8 cellular contexts compared by ENCODE assay signal in genomic region chr2:88961323-88961722, GRCh38.
DNase-seq lines count a peak whose midpoint lies in the region; TF ChIP-seq lines count a peak whose summit lies in the region.
"Not testable (repeated sequence)": the region's sequence is repeated elsewhere in the genome, so short reads cannot be mapped to it uniquely, and the experiment has no call there.

No MANE protein-coding gene starts in this region.

- H3K36me3 Mint-ChIP-seq in MCF 10A (ENCODE audit: insufficient read depth, unreplicated experiment); glutamatergic neuron (ENCODE audit: unreplicated experiment); osteocyte (ENCODE audit: unreplicated experiment): not testable (repeated sequence)

- not testable (repeated sequence) for H3K9me3 Mint-ChIP-seq in MCF 10A (ENCODE audit: unreplicated experiment); glutamatergic neuron (ENCODE audit: unreplicated experiment); osteocyte (ENCODE audit: unreplicated experiment)

- intact Hi-C loops in MCF 10A (cut with micrococcal nuclease): not testable (repeated sequence)

- not testable (repeated sequence) for DNase-seq in BE2C
- DNase-seq in ELR (ENCODE audit: low read depth): peak; percentile 4
- DNase-seq in Kasumi-1 (lab: John Stamatoyannopoulos, UW): peak; percentile 10 to 28
- DNase-seq in NCI-H82 (lab: John Stamatoyannopoulos, UW): peak; percentile 1
- peak; percentile 71 for DNase-seq in SK-MEL-5 (ENCODE audit: low read depth, low spot score)
- peak; percentile 11 for DNase-seq in MCF 10A (ENCODE audit: unreplicated experiment)
- peak; percentile 34 for DNase-seq in glutamatergic neuron
- peak; percentile 44 for DNase-seq in osteocyte (ENCODE audit: extremely low spot score, unreplicated experiment)

- POLR2A ChIA-PET in MCF 10A (lab: Yijun Ruan, JAX): not testable (repeated sequence)

- CTCF ChIA-PET in MCF 10A (lab: Yijun Ruan, JAX): interaction anchor here (0.7 to 1.7 kb wide), 4 partner anchors 11 to 702 kb away, joined by 3 to 10 read pairs (median 3); no protein-coding TSS in a partner anchor

- BruUV-seq in MCF 10A (replicated peaks; lab: Mats Ljungman, UMichigan): not testable (repeated sequence)

- not testable (repeated sequence) for H3K4me1 ChIP-seq in BE2C

- not testable (repeated sequence) for H3K9me3 ChIP-seq in BE2C

- peaks cover 41% of the 10 kb centered on the region for H3K27me3 Mint-ChIP-seq in MCF 10A (ENCODE audit: insufficient read depth, unreplicated experiment)
- not testable (repeated sequence) for H3K27me3 Mint-ChIP-seq in glutamatergic neuron (ENCODE audit: unreplicated experiment); osteocyte (ENCODE audit: unreplicated experiment)

- H3K36me3 ChIP-seq in BE2C: not testable (repeated sequence)

- not testable (repeated sequence) for H3K27ac Mint-ChIP-seq in MCF 10A (ENCODE audit: low read depth, unreplicated experiment); glutamatergic neuron (ENCODE audit: unreplicated experiment); osteocyte (ENCODE audit: unreplicated experiment)

- H3K4me3 Mint-ChIP-seq in MCF 10A (ENCODE audit: unreplicated experiment); glutamatergic neuron (ENCODE audit: unreplicated experiment); osteocyte (ENCODE audit: unreplicated experiment): not testable (repeated sequence)

- not testable (repeated sequence) for H3K4me1 Mint-ChIP-seq in MCF 10A (ENCODE audit: insufficient read depth, unreplicated experiment); glutamatergic neuron (ENCODE audit: low read depth, unreplicated experiment); osteocyte (ENCODE audit: unreplicated experiment)

- H3K4me3 ChIP-seq in BE2C (ENCODE audit: low read depth, low read length): not testable (repeated sequence)

- in situ Hi-C loops in SK-MEL-5 (cut with HindIII; ENCODE audit: low pct_unique_long_range_greater_than_20kb, low sequenced_read_pairs): not testable (repeated sequence)

- not testable (repeated sequence) for H3K27me3 ChIP-seq in BE2C

- TF ChIP-seq CTCF in BE2C (IDR thresholded peaks at IDR 0.05; ENCODE audit: low read depth, low read length): 0 out of 2 replicates have a peak, but pooled peaks have one; percentile 10
- TF ChIP-seq CTCF in MCF 10A (IDR thresholded peaks at IDR 0.05; ENCODE audit: unreplicated experiment); glutamatergic neuron (IDR thresholded peaks at IDR 0.05; ENCODE audit: partially characterized antibody, unreplicated experiment); osteocyte (IDR thresholded peaks at IDR 0.05): not testable (repeated sequence)
